ENCODE assay signal across 8 cellular contexts in the genomic region with DNA sequence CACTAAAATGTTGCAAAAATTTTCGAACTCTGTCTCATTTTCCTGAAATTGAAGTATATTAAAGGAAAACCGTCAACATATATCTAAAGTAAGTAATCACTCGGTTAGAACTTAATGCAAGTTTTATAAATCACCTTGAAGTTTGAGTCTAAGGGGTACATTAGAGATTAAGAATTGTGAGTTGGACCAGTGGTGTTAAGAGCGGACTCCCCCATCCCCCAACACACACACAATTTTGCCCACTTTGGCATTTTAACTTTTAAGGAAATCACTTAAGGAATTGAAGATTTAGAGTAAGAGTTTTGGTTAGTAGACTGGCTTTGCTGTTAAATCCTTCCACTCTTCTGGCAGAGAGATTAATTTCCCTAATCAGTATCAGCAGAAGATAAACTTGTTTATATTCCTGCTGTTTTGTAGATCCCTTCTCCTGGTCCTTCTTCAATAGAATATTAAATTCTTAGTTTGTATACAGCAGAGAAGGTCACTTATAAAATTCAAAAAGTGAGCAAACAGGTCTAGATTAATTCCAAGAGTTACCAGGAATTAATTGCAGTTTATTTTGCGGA. TPM values are rescaled to one million over a fixed set of nuclear protein-coding genes. Genes with fewer than 3 reads are reported as not detected.
DNase-seq lines count a peak whose midpoint lies in the region; ATAC-seq, FAIRE-seq and TF ChIP-seq lines count a peak whose summit lies in the region.

No MANE protein-coding gene starts in this region.

- H3K27ac ChIP-seq in heart right ventricle (peak overlapping the region in 7 of 10 donors; percentile 91 to 100 (median 96)), GM12878 (ENCODE audit: control insufficient read depth, insufficient read depth) (peak overlapping the region; percentile 96), lung (ENCODE audit: low read depth in 1 of 2, low read length in 1 of 2) (peak overlapping the region in 1 of 2 donors; percentile 60), uterus (peak overlapping the region in 1 of 2 donors; percentile 96)

- SMC1A ChIA-PET in GM12878 (lab: Charles Lee; ENCODE audit: uncharacterized antibody, unreplicated experiment), result interaction anchor here (0.6 to 5.7 kb wide), 11 partner anchors 9 to 226 kb away, joined by 3 to 57 read pairs (median 8); no protein-coding TSS in a partner anchor

- TF ChIP-seq POLR2A in GM12878 (IDR thresholded peaks at IDR 0.05; ENCODE audit: low read depth, low read length) (no peak), uterus (IDR thresholded peaks at IDR 0.05) (no peak)

- intact Hi-C loops in heart right ventricle (cut with DNase I), result loop anchor here in 7 of 10 donors (5.0 to 10.0 kb wide), 13 partner anchors 35 to 225 kb away; a partner anchor contains a TSS
- intact Hi-C loops in Right ventricle myocardium superior (cut with DNase I), result no loop called here
- intact Hi-C loops in GM12878 (cut with micrococcal nuclease; ENCODE audit: unreplicated experiment), result loop anchor here (5.0 to 10.0 kb wide), 2 partner anchors 310 to 942 kb away; no protein-coding TSS in a partner anchor
- intact Hi-C loops in uterus (cut with DNase I; ENCODE audit: low total_unique reads), result no loop called here

- RAD21 ChIA-PET in GM12878 (lab: Charles Lee; ENCODE audit: unreplicated experiment), result interaction anchor here (1.5 to 5.4 kb wide), 6 partner anchors 13 to 194 kb away, joined by 3 to 52 read pairs (median 16); a partner anchor contains a TSS

- peaks cover 65% of the 10 kb centered on the region for H3K79me2 ChIP-seq in GM12878 (ENCODE audit: control insufficient read depth, insufficient read depth, low read length)

- TF ChIP-seq RAD21 in GM12878 (IDR thresholded peaks at IDR 0.05; ENCODE audit: insufficient read depth, low read depth, low read length), result no peak

- TF ChIP-seq EP300 in GM12878 (IDR thresholded peaks at IDR 0.05; ENCODE audit: borderline replicate concordance in 1 of 2, control insufficient read depth in 1 of 2, low read depth in 2 of 2, low read length in 2 of 2), result no peak

- 10 to 11% methylated on average over 5 of the region's 5 CpGs for WGBS in heart right ventricle, 2 donors
- WGBS in GM12878 (ENCODE audit: insufficient coverage, insufficient replicate concordance, low lambda C conversion rate, missing lambda C conversion rate), result 4% methylated on average over 5 of the region's 5 CpGs
- WGBS in lung, 2 donors, result 8 to 10% methylated on average over 5 of the region's 5 CpGs

- no peaks in the 10 kb centered on the region; the same call in 1 of the 2 replicates for H4K20me1 ChIP-seq in GM12878 (ENCODE audit: control insufficient read depth, insufficient read depth)

- TF ChIP-seq CTCF in heart right ventricle (IDR thresholded peaks at IDR 0.05), result no peak
- TF ChIP-seq CTCF in GM12878 (IDR thresholded peaks at IDR 0.05 in 2 of 3, conservative IDR thresholded peaks at IDR 0.05 in 1 of 3; ENCODE audit: control insufficient read depth in 2 of 3, extremely low read depth in 1 of 3, insufficient read depth in 1 of 3, low read depth in 3 of 3, low read length in 3 of 3), result no peak
- TF ChIP-seq CTCF in lung (IDR thresholded peaks at IDR 0.05; ENCODE audit: control extremely low read depth, extremely low read depth), result no peak
- no peak for TF ChIP-seq CTCF in uterus (IDR thresholded peaks at IDR 0.05)

- H3K9me3 ChIP-seq in heart right ventricle (no peaks in the 10 kb centered on the region), GM12878 (replicated peaks; ENCODE audit: control insufficient read depth, insufficient read depth, low read length) (no peaks in the 10 kb centered on the region), lung (ENCODE audit: control insufficient read depth in 2 of 2, insufficient read depth in 1 of 2, low read length in 1 of 2) (no peaks in the 10 kb centered on the region), uterus (no peaks in the 10 kb centered on the region)

- FAIRE-seq in GM12878 (lab: Jason Lieb, UNC), result no peak

- H3K4me3 ChIP-seq in heart right ventricle, result peak overlapping the region; percentile 70 to 99 (median 88)
- peak overlapping the region; percentile 97 for H3K4me3 ChIP-seq in GM12878
- peak overlapping the region; percentile 42 for H3K4me3 ChIP-seq in lung
- H3K4me3 ChIP-seq in uterus, result peak overlapping the region; percentile 78 to 97

- BruUV-seq in GM12878 (replicated peaks; lab: Mats Ljungman, UMichigan), result TSS peak; percentile 49

- peak overlapping the region; percentile 54 for H3K4me2 ChIP-seq in GM12878 (ENCODE audit: control insufficient read depth, insufficient read depth)

- H3K36me3 ChIP-seq in heart right ventricle (no peaks in the 10 kb centered on the region), GM12878 (ENCODE audit: control insufficient read depth in 2 of 2, insufficient read depth in 2 of 2, low read length in 1 of 2) (no peaks in the 10 kb centered on the region), lung (ENCODE audit: control insufficient read depth in 2 of 2, insufficient read depth in 2 of 2, low read length in 2 of 2) (no peaks in the 10 kb centered on the region), uterus (no peaks in the 10 kb centered on the region)

- no peak for ATAC-seq in heart right ventricle
- no peak for ATAC-seq in Right ventricle myocardium superior (ENCODE audit: poor library complexity)
- ATAC-seq in GM12878, result no peak
- ATAC-seq in lung (ENCODE audit: insufficient read depth, low FRiP score), result no peak
- ATAC-seq in HG03342 (IDR thresholded peaks at IDR 0.05; ENCODE audit: unreplicated experiment), result no peak
- no peak for ATAC-seq in HG02981 (IDR thresholded peaks at IDR 0.05; ENCODE audit: unreplicated experiment)

- H3K27me3 ChIP-seq in heart right ventricle (no peaks in the 10 kb centered on the region), GM12878 (replicated peaks in 1 of 2; ENCODE audit: control insufficient read depth in 2 of 2, insufficient read depth in 2 of 2, low read length in 1 of 2) (no peaks in the 10 kb centered on the region), lung (ENCODE audit: control insufficient read depth, insufficient read depth) (no peaks in the 10 kb centered on the region), uterus (no peaks in the 10 kb centered on the region)

- POLR2A ChIA-PET in GM12878 (lab: Charles Lee), result interaction anchor here (1.0 to 4.6 kb wide), 5 partner anchors 10 to 65 kb away, joined by 3 to 21 read pairs (median 6); a partner anchor contains a TSS

- H3K9ac ChIP-seq in GM12878 (ENCODE audit: control insufficient read depth, insufficient read depth, low read length), result peak overlapping the region; percentile 97

- in situ Hi-C loops in GM12878 (cut with MboI), result no loop called here

- H2AFZ ChIP-seq in GM12878 (ENCODE audit: control insufficient read depth, low read depth, low read length), result no peak overlapping the region

- H3K4me1 ChIP-seq in heart right ventricle (peaks cover 0 to 52% (median 47%) of the 10 kb centered on the region in 9 donors), GM12878 (ENCODE audit: control insufficient read depth, insufficient read depth, low read length) (peaks cover 3% of the 10 kb centered on the region; the same call in 1 of the 2 replicates), lung (ENCODE audit: control insufficient read depth in 2 of 2, insufficient read depth in 2 of 2, low read length in 2 of 2) (peaks cover 0 to 17% of the 10 kb centered on the region in 2 donors), uterus (peaks cover 0 to 3% of the 10 kb centered on the region in 2 donors)

- DNase-seq in heart right ventricle (no peak), Right ventricle myocardium superior (no peak), GM12878 (ENCODE audit: low read depth, low spot score) (no peak), lung (ENCODE audit: low spot score) (no peak), uterus (no peak), Kasumi-1 (lab: John Stamatoyannopoulos, UW) (no peak)

- CTCF ChIA-PET in GM12878 (lab: Yijun Ruan, JAX), result interaction anchor here (0.7 to 1.8 kb wide), 5 partner anchors 10 to 231 kb away, joined by 3 to 6 read pairs (median 3); a partner anchor contains a TSS

TF ChIP-seq in GM12878, 131 proteins besides CTCF, POLR2A, EP300 and RAD21 (continues in another document):
- TF ChIP-seq STAT1 (conservative IDR thresholded peaks at IDR 0.05) (no peak), SMC3 (IDR thresholded peaks at IDR 0.05; ENCODE audit: borderline replicate concordance, low read length) (no peak), MTA3 (IDR thresholded peaks at IDR 0.05; ENCODE audit: borderline replicate concordance, low read length) (no peak)

RNA-seq across cellular contexts. Expression of a gene that starts 1.5 kb away (rescaled TPM):
- total RNA-seq in heart right ventricle (10 to 100 TPM; 52.8 to 97.3 (median 62.9) TPM), Right ventricle myocardium superior (47.1 TPM), GM12878 (2014; rRNA removed) (89.4 and 91.4 TPM in 2 replicates), GM12878 (2014; rRNA removed; fragmentation: Illumina TruSeq; extraction: Trizol) (90.7 and 91.9 TPM in 2 replicates), GM12878 (2021) (80.7 and 84.4 TPM in 2 replicates), lung (100 to 1,000 TPM; 183 to 291 TPM), uterus (100 to 1,000 TPM in 2 of 4 donors, 10 to 100 TPM in 2; 50.0 to 137 (median 83.0) TPM)
- polyA plus RNA-seq in heart right ventricle (10 to 100 TPM; 15.4 to 38.1 TPM), GM12878 (2011; rRNA removed) (97.0 and 107 TPM in 2 replicates), GM12878 (2014; fragmentation: Illumina TruSeq; extraction: Trizol) (83.3 and 103 TPM in 2 replicates), GM12878 (2014; fragmentation: Nextera tagmentation; extraction: Ambion mirVana) (10 to 100 TPM; 18.3 to 22.3 TPM), GM12878 (2014; rRNA removed) (51.9 and 65.7 TPM in 2 replicates), GM12878 (2016; fragmentation: Nextera tagmentation; extraction: Ambion mirVana) (10 to 100 TPM; 66.7 to 69.9 TPM), lung (100 to 1,000 TPM in 1 of 2 donors, 10 to 100 TPM in 1; 28.9 to 200 TPM)
- total RNA-seq in GM12878 (2013; cell fraction: nucleolus; rRNA removed), result 247 and 270 TPM in 2 replicates
- polyA plus RNA-seq in GM12878 (2011; ENCODE audit: low read depth), result 22.3 TPM
- 37.8 and 42.2 TPM in 2 replicates for polyA plus RNA-seq in GM12878 (2011; cell fraction: cytosol; rRNA removed)
- polyA plus RNA-seq in GM12878 (2011; cell fraction: nucleus; rRNA removed), result 38.9 and 57.4 TPM in 2 replicates
- polyA plus RNA-seq in GM12878 (2012), result 32.0 and 35.6 TPM in 2 replicates
- polyA minus RNA-seq in GM12878 (2011; rRNA and poly(A)+ RNA removed), result 55.7 and 109 TPM in 2 replicates
- 47.4 and 47.5 TPM in 2 replicates for polyA minus RNA-seq in GM12878 (2011; cell fraction: cytosol; rRNA and poly(A)+ RNA removed)
- 58.2 and 99.9 TPM in 2 replicates for polyA minus RNA-seq in GM12878 (2011; cell fraction: nucleus; rRNA and poly(A)+ RNA removed)

Comparison
In these comparisons a context has a peak if more than half of its experiments do, and no peak if none do; other contexts are left out.
1. intact Hi-C loops: an anchor here in heart right ventricle (5.0 to 10.0 kb wide) and GM12878 (5.0 to 10.0 kb wide); none called in Right ventricle myocardium superior and uterus.
2. H3K4me3 ChIP-seq: peak in every context shown above with its lines; median percentile 97 in GM12878; 88 in heart right ventricle; 88 in uterus; 42 in lung.